Comparison of ENCODE assay signal across 1 cellular context in the genomic region with DNA sequence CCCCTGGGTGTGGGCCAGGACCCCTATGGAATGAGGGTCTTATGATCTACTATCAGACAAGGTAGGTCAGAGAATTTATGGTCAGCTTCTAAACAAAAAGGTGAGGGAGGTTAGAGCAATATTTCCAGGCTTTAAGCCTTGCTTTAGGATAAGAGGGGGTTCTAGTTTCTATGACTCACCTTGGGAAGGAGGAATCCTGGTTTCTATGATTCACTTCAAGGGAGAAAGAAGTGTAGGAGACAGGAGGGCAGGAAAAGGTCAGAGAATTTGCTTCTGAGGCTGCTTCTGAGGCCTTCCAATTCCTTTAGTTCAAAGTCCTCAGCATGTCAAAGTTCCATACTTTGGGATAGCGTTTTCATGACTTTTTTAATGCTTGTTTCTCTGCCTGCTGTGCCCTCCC.
TF ChIP-seq lines count a peak whose summit lies in the region.

No MANE protein-coding gene starts in this region.

TF ChIP-seq in SK-N-SH treated with all-trans-retinoic acid at 6 μM for 48 hours, 23 proteins besides CTCF, POLR2A, EP300 and RAD21 (continued from another document):
- TF ChIP-seq CREB5 (CRISPR knock-in tag; IDR thresholded peaks at IDR 0.05; ENCODE audit: low read depth) (no peak), ZNF565 (CRISPR knock-in tag; conservative IDR thresholded peaks at IDR 0.05; ENCODE audit: low read depth) (no peak), BACH2 (CRISPR knock-in tag; IDR thresholded peaks at IDR 0.05; ENCODE audit: borderline replicate concordance) (no peak), ARNTL (CRISPR knock-in tag; IDR thresholded peaks at IDR 0.05; ENCODE audit: borderline replicate concordance, low read depth) (no peak), PATZ1 (CRISPR knock-in tag; IDR thresholded peaks at IDR 0.05; ENCODE audit: borderline replicate concordance) (no peak), TCF4 (CRISPR knock-in tag; IDR thresholded peaks at IDR 0.05; ENCODE audit: borderline replicate concordance) (no peak), ESRRG (CRISPR knock-in tag; IDR thresholded peaks at IDR 0.05) (no peak), SNAI2 (CRISPR knock-in tag; IDR thresholded peaks at IDR 0.05) (no peak), ZNF70 (CRISPR knock-in tag; IDR thresholded peaks at IDR 0.05) (no peak), ZNF8 (CRISPR knock-in tag; IDR thresholded peaks at IDR 0.05) (no peak), CSDC2 (CRISPR knock-in tag; IDR thresholded peaks at IDR 0.05) (no peak), ISL1 (CRISPR knock-in tag; IDR thresholded peaks at IDR 0.05) (no peak)
- TF ChIP-seq, protein P1, sequence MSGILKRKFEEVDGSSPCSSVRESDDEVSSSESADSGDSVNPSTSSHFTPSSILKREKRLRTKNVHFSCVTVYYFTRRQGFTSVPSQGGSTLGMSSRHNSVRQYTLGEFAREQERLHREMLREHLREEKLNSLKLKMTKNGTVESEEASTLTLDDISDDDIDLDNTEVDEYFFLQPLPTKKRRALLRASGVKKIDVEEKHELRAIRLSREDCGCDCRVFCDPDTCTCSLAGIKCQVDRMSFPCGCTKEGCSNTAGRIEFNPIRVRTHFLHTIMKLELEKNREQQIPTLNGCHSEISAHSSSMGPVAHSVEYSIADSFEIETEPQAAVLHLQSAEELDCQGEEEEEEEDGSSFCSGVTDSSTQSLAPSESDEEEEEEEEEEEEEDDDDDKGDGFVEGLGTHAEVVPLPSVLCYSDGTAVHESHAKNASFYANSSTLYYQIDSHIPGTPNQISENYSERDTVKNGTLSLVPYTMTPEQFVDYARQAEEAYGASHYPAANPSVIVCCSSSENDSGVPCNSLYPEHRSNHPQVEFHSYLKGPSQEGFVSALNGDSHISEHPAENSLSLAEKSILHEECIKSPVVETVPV (CRISPR knock-in tag; IDR thresholded peaks at IDR 0.05), result no peak
